ENCODE assay signal across 21 cellular contexts in the genomic region with DNA sequence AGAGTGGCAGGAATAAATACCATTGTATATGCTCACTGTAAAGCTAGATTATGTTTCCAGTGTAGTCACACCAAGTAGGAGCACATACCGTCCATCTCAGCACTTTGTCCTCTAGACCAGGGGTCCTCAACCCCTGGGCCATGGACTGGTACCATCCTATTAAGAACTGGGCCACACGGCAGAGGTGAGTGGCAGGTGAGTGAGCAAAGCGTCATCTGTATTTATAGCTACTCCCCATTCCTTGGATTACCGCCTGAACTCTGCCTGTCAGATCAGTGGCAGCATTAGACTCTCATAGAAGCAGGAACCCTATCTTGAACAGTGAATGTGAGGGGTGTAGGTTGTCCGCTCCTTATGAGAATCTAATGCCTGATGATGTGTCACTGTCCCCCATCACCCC.
A peak's percentile ranks its signal among the peaks of the same experiment; 100 is the strongest.
DNase-seq lines count a peak whose midpoint lies in the region; ATAC-seq, FAIRE-seq and TF ChIP-seq lines count a peak whose summit lies in the region.
"Had no signal": no experiment of that assay in that cellular context is flagged by ENCODE, and none has a peak within 500 bp of the region (broad histone marks: within the 10 kb centered on the region; RNA-seq: fewer than 3 reads in every experiment).

No MANE protein-coding gene starts in this region.

- H3K4me1 ChIP-seq in cardiac muscle cell (ENCODE audit: low read depth) (peaks cover 29% of the 10 kb centered on the region), left ventricle myocardium inferior (peaks cover 31% of the 10 kb centered on the region), breast epithelium (no peaks in the 10 kb centered on the region)

- H3K9me3 Mint-ChIP-seq in progenitor cell of endocrine pancreas (ENCODE audit: low read depth), result peaks cover under 1% of the 10 kb centered on the region

- intact Hi-C loops in cardiac septum (cut with DNase I) (no loop called here), left ventricle myocardium inferior (cut with micrococcal nuclease) (no loop called here), breast epithelium (cut with DNase I; ENCODE audit: low total_unique reads) (no loop called here)

- H3K36me3 ChIP-seq in cardiac muscle cell (no peaks in the 10 kb centered on the region), left ventricle myocardium inferior (no peaks in the 10 kb centered on the region), breast epithelium (no peaks in the 10 kb centered on the region)

- H3K9me3 ChIP-seq in cardiac muscle cell (ENCODE audit: low read depth) (no peaks in the 10 kb centered on the region), left ventricle myocardium inferior (replicated peaks) (no peaks in the 10 kb centered on the region), breast epithelium (no peaks in the 10 kb centered on the region)

- H3K4me3 ChIP-seq in cardiac muscle cell (no peak overlapping the region), left ventricle myocardium inferior (no peak overlapping the region), breast epithelium (no peak overlapping the region)
- H3K4me3 ChIP-seq: GM23248 had no signal

- H3K36me3 Mint-ChIP-seq in progenitor cell of endocrine pancreas (ENCODE audit: insufficient read depth), result no peaks in the 10 kb centered on the region
- H3K36me3 Mint-ChIP-seq: CD4-positive, alpha-beta memory T cell had no signal

- DNase-seq in cardiac muscle cell (ENCODE audit: low read depth in 1 of 2, low spot score in 1 of 2) (no peak), cardiac septum (ENCODE audit: low spot score) (no peak), left ventricle myocardium inferior (peak; percentile 13), progenitor cell of endocrine pancreas (ENCODE audit: low spot score, unreplicated experiment) (no peak), urothelium cell line (ENCODE audit: low spot score) (no peak), breast epithelium (ENCODE audit: low spot score in 2 of 2) (no peak)
- DNase-seq: C1 segment of cervical spinal cord; Calu3; CD4-positive, alpha-beta memory T cell; COR-L47; DMS53; DMS79 treated with DMSO at 0.1 percent for 48 hours; GF-D8; GM23248; H7; HCEC 1CT had no signal

- peaks cover 32% of the 10 kb centered on the region for H3K4me1 Mint-ChIP-seq in progenitor cell of endocrine pancreas (ENCODE audit: low read depth)
- H3K4me1 Mint-ChIP-seq: CD4-positive, alpha-beta memory T cell had no signal

- no peak for TF ChIP-seq POLR2A in breast epithelium (IDR thresholded peaks at IDR 0.05)

- H3K27me3 ChIP-seq in cardiac muscle cell (no peaks in the 10 kb centered on the region), left ventricle myocardium inferior (ENCODE audit: low read depth) (no peaks in the 10 kb centered on the region), breast epithelium (no peaks in the 10 kb centered on the region)

- peak overlapping the region; percentile 4 for H3K27ac ChIP-seq in cardiac muscle cell
- H3K27ac ChIP-seq in left ventricle myocardium inferior (replicated peaks), result no peak overlapping the region
- no peak overlapping the region for H3K27ac ChIP-seq in breast epithelium
- H3K27ac ChIP-seq: GM23248 had no signal

- no peaks in the 10 kb centered on the region for H3K27me3 Mint-ChIP-seq in progenitor cell of endocrine pancreas
- H3K27me3 Mint-ChIP-seq: CD4-positive, alpha-beta memory T cell had no signal

- FAIRE-seq in urothelium cell line (lab: Jason Lieb, UNC), result peak; percentile 65
- FAIRE-seq: GM12891, GM19239, H1 had no signal

- TF ChIP-seq CTCF in cardiac muscle cell (IDR thresholded peaks at IDR 0.05; ENCODE audit: low read depth, low read length), result no peak
- TF ChIP-seq CTCF in left ventricle myocardium inferior (IDR thresholded peaks at IDR 0.05; ENCODE audit: borderline replicate concordance), result no peak
- no peak for TF ChIP-seq CTCF in progenitor cell of endocrine pancreas (IDR thresholded peaks at IDR 0.05; ENCODE audit: unreplicated experiment)
- no peak for TF ChIP-seq CTCF in breast epithelium (IDR thresholded peaks at IDR 0.05)

- peak overlapping the region; percentile 69 for H3K27ac Mint-ChIP-seq in progenitor cell of endocrine pancreas
- H3K27ac Mint-ChIP-seq: CD4-positive, alpha-beta memory T cell had no signal

- H3K4me3 Mint-ChIP-seq in progenitor cell of endocrine pancreas (ENCODE audit: low read depth), result no peak overlapping the region
- H3K4me3 Mint-ChIP-seq: CD4-positive, alpha-beta memory T cell had no signal

- ATAC-seq in HG03469 (IDR thresholded peaks at IDR 0.05; ENCODE audit: unreplicated experiment) (no peak), GM18870 (IDR thresholded peaks at IDR 0.05; ENCODE audit: unreplicated experiment) (no peak)
